28 cellular contexts compared by ENCODE assay signal in genomic region chr4:25619601-25620000, GRCh38. TPM values are rescaled to one million over a fixed set of nuclear protein-coding genes. Genes with fewer than 3 reads are reported as not detected.
"Had no signal": no experiment of that assay in that cellular context is flagged by ENCODE, and none has a peak within 500 bp of the region (broad histone marks: within the 10 kb centered on the region; RNA-seq: fewer than 3 reads in every experiment).

No MANE protein-coding gene starts in this region.

- H3K4me1 ChIP-seq: ascending aorta had no signal

- H3K4me3 ChIP-seq: ascending aorta, cardiac muscle cell had no signal

- H3K36me3 ChIP-seq: ascending aorta, cardiac muscle cell had no signal

- H3K27ac ChIP-seq: ascending aorta, cardiac muscle cell, VCaP had no signal

- DNase-seq: activated B cell treated with CpG ODN at 0.5 μM for 24 hours; activated CD4-positive, alpha-beta memory T cell treated with anti-CD3 and anti-CD28 coated beads for 36 hours; activated CD4-positive, alpha-beta T cell treated with anti-CD3 and anti-CD28 coated beads for 4 hours; activated CD4-positive, alpha-beta T cell treated with anti-CD3 and anti-CD28 coated beads, Interleukin-2, amount 10 ng/mL, durations not matched to agents 24 days and 14 days; activated CD4-positive, alpha-beta T cell treated with anti-CD3 and anti-CD28 coated beads, Interleukin-2, amount 50 U/mL, for 1 hour; activated CD4-positive, alpha-beta T cell treated with anti-CD3 and anti-CD28 coated beads, Interleukin-2, amount 50 U/mL, for 4 hours; activated CD4-positive, CD25-positive, alpha-beta regulatory T cell treated with anti-CD3 and anti-CD28 coated beads, Interleukin-2, amount 50 U/mL, for 72 hours; activated CD8-positive, alpha-beta memory T cell treated with anti-CD3 and anti-CD28 coated beads, Interleukin-2, amount 50 U/mL, for 4 hours; activated CD8-positive, alpha-beta T cell treated with anti-CD3 and anti-CD28 coated beads for 36 hours; activated effector memory CD4-positive, alpha-beta T cell treated with Interleukin-2 at 50 U/mL for 16 hours; activated gamma-delta T cell; activated naive CD4-positive, alpha-beta T cell treated with anti-CD3 and anti-CD28 coated beads, Interleukin-2, amount 10 ng/mL, durations not matched to agents 7 days and 5 days; activated naive CD4-positive, alpha-beta T cell treated with Interleukin-2 at 50 U/mL for 16 hours; activated naive CD8-positive, alpha-beta T cell treated with anti-CD3 and anti-CD28 coated beads, Interleukin-2, amount 10 ng/mL, durations not matched to agents 7 days and 5 days; activated naive CD8-positive, alpha-beta T cell treated with anti-CD3 and anti-CD28 coated beads, Interleukin-2, amount 50 U/mL, for 24 hours; activated T-cell treated with anti-CD3 and anti-CD28 coated beads, Interleukin-2, amount 50 U/mL, for 24 hours; activated T-cell treated with anti-CD3 and anti-CD28 coated beads, Interleukin-2, amount 50 U/mL, for 48 hours; amygdala; anterior cingulate cortex; caudate nucleus; T-helper 1 cell; T-helper 2 cell; T-helper 9 cell had no signal

- ATAC-seq: activated CD8-positive, alpha-beta T cell treated with anti-CD3 and anti-CD28 coated beads for 36 hours; activated naive CD8-positive, alpha-beta T cell treated with anti-CD3 and anti-CD28 coated beads, Interleukin-2, amount 50 U/mL, for 24 hours had no signal

- H3K9me3 ChIP-seq: ascending aorta had no signal

- H3K27me3 ChIP-seq: ascending aorta, cardiac muscle cell had no signal

RNA-seq across cellular contexts. Expression of gene SLC34A2, which starts 36.0 kb away (rescaled TPM):
- total RNA-seq: activated B cell treated with CpG ODN at 0.5 μM for 24 hours; activated CD4-positive, alpha-beta memory T cell treated with anti-CD3 and anti-CD28 coated beads for 36 hours; activated CD4-positive, alpha-beta T cell treated with anti-CD3 and anti-CD28 coated beads, Interleukin-2, amount 10 ng/mL, durations not matched to agents 24 days and 14 days; activated CD8-positive, alpha-beta memory T cell treated with anti-CD3 and anti-CD28 coated beads for 36 hours; activated CD8-positive, alpha-beta T cell treated with anti-CD3 and anti-CD28 coated beads for 36 hours; activated naive CD8-positive, alpha-beta T cell treated with anti-CD3 and anti-CD28 coated beads, Interleukin-2, amount 10 ng/mL, durations not matched to agents 7 days and 5 days; activated T-helper 2 cell treated with anti-CD3 and anti-CD28 coated beads, Interferon-gamma antibody, Interleukin-2, Interleukin-4, amounts not matched to agents 10 μg/mL and 5 μg/mL and 100 μg/mL, durations not matched to agents 14 hours and 24 hours and 36 hours; ascending aorta had no signal
